8 cellular contexts compared by ENCODE assay signal in the genomic region with DNA sequence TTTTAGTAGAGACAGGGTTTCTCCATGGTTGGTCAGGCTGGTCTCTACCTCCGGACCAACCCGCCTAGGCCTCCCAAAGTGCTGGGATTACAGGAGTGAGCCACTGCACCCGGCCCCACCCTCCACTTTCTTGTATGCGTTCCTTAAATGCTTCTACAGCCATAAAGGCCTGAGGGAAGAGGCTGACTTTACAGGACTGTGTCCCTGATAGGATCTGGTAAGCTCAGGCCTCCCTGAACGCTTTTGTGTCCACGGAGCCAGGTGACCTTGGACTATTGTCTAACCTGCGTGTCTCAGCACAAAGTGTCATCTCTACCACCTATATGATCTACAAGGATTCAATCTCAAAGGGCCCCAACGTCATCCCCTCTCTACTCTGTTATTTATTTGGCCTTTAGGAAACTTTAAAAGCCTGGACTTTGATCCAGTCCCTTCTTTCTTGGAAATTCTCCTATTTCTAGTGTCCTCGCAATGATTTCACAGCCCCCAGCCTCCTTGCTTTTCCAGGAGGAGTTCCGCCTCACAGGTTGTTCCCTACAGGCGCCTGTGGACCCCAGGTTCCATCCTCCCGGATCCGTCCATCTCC. TPM values are rescaled to one million over a fixed set of nuclear protein-coding genes. Genes with fewer than 3 reads are reported as not detected.
DNase-seq lines count a peak whose midpoint lies in the region; ATAC-seq, FAIRE-seq and TF ChIP-seq lines count a peak whose summit lies in the region.

No MANE protein-coding gene starts in this region.

- H3K27ac ChIP-seq in Karpas-422 (ENCODE audit: low read length) = peak overlapping the region; percentile 19; the same call in 1 of the 2 replicates
- H3K27ac ChIP-seq in colonic mucosa = peak overlapping the region; percentile 62
- H3K27ac ChIP-seq in mucosa of rectum (ENCODE audit: low read depth in 2 of 2, low read length in 2 of 2) = peak overlapping the region; percentile 88 to 89

- H3K4me1 ChIP-seq in Karpas-422 (ENCODE audit: low read length) (peaks cover 35% of the 10 kb centered on the region), colonic mucosa (peaks cover 14% of the 10 kb centered on the region), mucosa of rectum (ENCODE audit: control insufficient read depth in 2 of 2, insufficient read depth in 2 of 2, low read length in 2 of 2) (peaks cover 10 to 18% of the 10 kb centered on the region in 2 donors)

- no peak for TF ChIP-seq POLR2A in GM12891 (IDR thresholded peaks at IDR 0.05; ENCODE audit: low read depth, low read length)

- peaks cover 55% of the 10 kb centered on the region for H3K79me2 ChIP-seq in Karpas-422 (ENCODE audit: low read length)

- TF ChIP-seq CTCF in AG04449 (IDR thresholded peaks at IDR 0.05; ENCODE audit: insufficient read depth, low read length, missing control alignments) (no peak), colonic mucosa (IDR thresholded peaks at IDR 0.05) (no peak)

- POLR2A ChIA-PET in AG04449 (lab: Yijun Ruan, JAX) = interaction anchor here (2.0 kb wide), 1 partner anchor 10 kb away, joined by 5 read pairs; no protein-coding TSS in a partner anchor

- no peaks in the 10 kb centered on the region for H4K20me1 ChIP-seq in Karpas-422 (ENCODE audit: insufficient read depth, low read depth, low read length)

- peaks cover 22% of the 10 kb centered on the region for H3K36me3 ChIP-seq in Karpas-422 (ENCODE audit: insufficient read depth, low read length)
- peaks cover 4% of the 10 kb centered on the region for H3K36me3 ChIP-seq in colonic mucosa
- H3K36me3 ChIP-seq in mucosa of rectum (ENCODE audit: control insufficient read depth in 2 of 2, insufficient read depth in 2 of 2, low read length in 2 of 2) = peaks cover 14 to 18% of the 10 kb centered on the region in 2 donors

- DNase-seq in AG04449 (ENCODE audit: low read depth, low spot score) (no peak), Karpas-422 (no peak), colonic mucosa (peak; percentile 72), GM12891 (ENCODE audit: insufficient read length, low spot score) (no peak), ureter (ENCODE audit: low spot score) (no peak)

- H3K4me2 ChIP-seq in Karpas-422 (ENCODE audit: low read depth, low read length, poor library complexity, severe bottlenecking) = peak overlapping the region; percentile 93

- CTCF ChIA-PET in AG04449 (lab: Yijun Ruan, JAX) = no interaction called here

- intact Hi-C loops in colonic mucosa (cut with DNase I) = no loop called here

- H3K9ac ChIP-seq in Karpas-422 (ENCODE audit: low read length) = peak overlapping the region; percentile 95
- H3K9ac ChIP-seq in colonic mucosa (ENCODE audit: low read depth in 2 of 2, low read length in 2 of 2) = peak overlapping the region; percentile 67 to 92
- peak overlapping the region; percentile 89 to 94 for H3K9ac ChIP-seq in mucosa of rectum (ENCODE audit: low read depth in 1 of 2, low read length in 2 of 2)

- peak overlapping the region; percentile 86 for H3K4me3 ChIP-seq in AG04449 (ENCODE audit: low read depth, low read length)
- H3K4me3 ChIP-seq in Karpas-422 (ENCODE audit: low read length) = peak overlapping the region; percentile 94
- H3K4me3 ChIP-seq in colonic mucosa = peak overlapping the region; percentile 81
- peak overlapping the region; percentile 97 to 100 for H3K4me3 ChIP-seq in mucosa of rectum (ENCODE audit: low read length in 2 of 2)

- H2AFZ ChIP-seq in Karpas-422 (ENCODE audit: low read length) = peak overlapping the region; percentile 82; the same call in 1 of the 2 replicates

- H3K9me3 ChIP-seq in Karpas-422 (ENCODE audit: low read length) = no peaks in the 10 kb centered on the region
- no peaks in the 10 kb centered on the region for H3K9me3 ChIP-seq in colonic mucosa
- no peaks in the 10 kb centered on the region for H3K9me3 ChIP-seq in mucosa of rectum (ENCODE audit: control insufficient read depth in 2 of 2, low read length in 2 of 2)

- no peak for FAIRE-seq in GM12891 (lab: Jason Lieb, UNC)

- H3K27me3 ChIP-seq in Karpas-422 (ENCODE audit: low read length) (no peaks in the 10 kb centered on the region), colonic mucosa (no peaks in the 10 kb centered on the region), mucosa of rectum (ENCODE audit: control insufficient read depth in 2 of 2, insufficient read depth in 2 of 2, low read length in 2 of 2) (no peaks in the 10 kb centered on the region)

- no peaks in the 10 kb centered on the region for H3K9me2 ChIP-seq in Karpas-422 (replicated peaks; ENCODE audit: insufficient read depth, low read length)

- ATAC-seq in activated CD4-positive, CD25-positive, alpha-beta regulatory T cell treated with anti-CD3 and anti-CD28 coated beads, Interleukin-2, amount 50 U/mL, for 24 hours = no peak
- ATAC-seq in GM21367 (IDR thresholded peaks at IDR 0.05; ENCODE audit: unreplicated experiment) = no peak

TF ChIP-seq in GM12891, 5 proteins besides CTCF, POLR2A, EP300 and RAD21:
- no peak for TF ChIP-seq POU2F2 (IDR thresholded peaks at IDR 0.05; ENCODE audit: low read depth, low read length)

RNA-seq across cellular contexts. Expression of gene ZNF552, which starts 0.7 kb away (rescaled TPM):
- 17.7 and 20.3 TPM in 2 replicates for total RNA-seq in Karpas-422 (2014; rRNA removed; shearing (Covaris generic); ENCODE audit: low replicate concordance)
- total RNA-seq in colonic mucosa = 10 to 100 TPM; 21.7 to 24.8 TPM
- polyA plus RNA-seq in GM12891 (2012; ENCODE audit: low read depth, missing spikeins) = 6.4 TPM
- total RNA-seq in ureter = 67.1 TPM

RNA-seq across cellular contexts. Expression of gene ZNF587B, which starts 16.1 kb away (rescaled TPM):
- total RNA-seq in Karpas-422 (2014; rRNA removed; shearing (Covaris generic); ENCODE audit: low replicate concordance) = 16.3 and 20.1 TPM in 2 replicates
- total RNA-seq in colonic mucosa (10 to 100 TPM; 12.5 to 22.3 TPM), ureter (38.3 TPM)
- polyA plus RNA-seq in GM12891 (2012; ENCODE audit: low read depth, missing spikeins) = 12.1 TPM

RNA-seq across cellular contexts. Expression of gene ZNF587, which starts 35.6 kb away (rescaled TPM):
- 22.2 and 36.4 TPM in 2 replicates for total RNA-seq in Karpas-422 (2014; rRNA removed; shearing (Covaris generic); ENCODE audit: low replicate concordance)
- total RNA-seq in colonic mucosa (10 to 100 TPM; 46.4 to 70.7 TPM), ureter (60.2 TPM)
- 6.0 TPM for polyA plus RNA-seq in GM12891 (2012; ENCODE audit: low read depth, missing spikeins)

RNA-seq across cellular contexts. Expression of gene ZNF586, which starts 44.5 kb away (rescaled TPM):
- 33.7 and 35.9 TPM in 2 replicates for total RNA-seq in Karpas-422 (2014; rRNA removed; shearing (Covaris generic); ENCODE audit: low replicate concordance)
- total RNA-seq in colonic mucosa = 10 to 100 TPM; 13.1 to 17.6 TPM
- polyA plus RNA-seq in GM12891 (2012; ENCODE audit: low read depth, missing spikeins) = 12.4 TPM
- total RNA-seq in ureter = 31.6 TPM

Comparison
In these comparisons a context has a peak if more than half of its experiments do, and no peak if none do; other contexts are left out.
1. H3K27ac ChIP-seq: peak in every context shown above with its lines; median percentile 88 in mucosa of rectum; 62 in colonic mucosa; 19 in Karpas-422.